ENCODE assay signal across 7 cellular contexts in the genomic region with DNA sequence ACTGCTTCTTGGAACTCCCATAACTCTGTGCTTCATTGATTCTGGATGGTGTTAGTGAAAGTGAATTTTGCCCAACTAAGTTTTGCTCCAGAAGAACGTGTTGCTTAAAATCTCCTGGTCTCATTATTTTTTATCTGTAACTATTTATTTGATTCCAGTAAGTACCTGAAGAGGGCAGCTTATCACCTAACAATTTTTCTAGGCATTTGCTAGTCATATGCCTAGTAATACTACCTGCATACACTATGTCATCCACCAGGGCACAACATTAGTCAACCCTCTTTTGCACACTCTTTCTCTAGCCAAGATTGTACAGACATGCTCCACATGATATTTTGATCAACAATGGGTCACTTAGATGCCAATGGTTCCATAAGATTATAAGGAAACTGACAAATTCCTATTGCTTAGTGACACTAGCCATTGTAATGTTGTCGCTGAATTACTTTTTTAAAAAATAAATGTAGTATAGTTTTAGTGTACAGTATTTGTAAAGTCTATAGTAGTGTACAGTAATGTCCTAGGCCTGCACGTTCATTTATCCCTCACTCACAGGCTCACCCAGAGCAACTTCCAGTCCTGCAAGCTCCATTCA.
A peak's percentile ranks its signal among the peaks of the same experiment; 100 is the strongest.
DNase-seq lines count a peak whose midpoint lies in the region; ATAC-seq and TF ChIP-seq lines count a peak whose summit lies in the region.

No MANE protein-coding gene starts in this region.

- no peak overlapping the region for H3K27ac ChIP-seq in tibial artery
- no peak overlapping the region for H3K27ac ChIP-seq in adrenal gland

- H3K9me3 ChIP-seq in tibial artery (no peaks in the 10 kb centered on the region), adrenal gland (replicated peaks in 1 of 3) (no peaks in the 10 kb centered on the region)

- peak; percentile 33 to 39 for TF ChIP-seq CTCF in tibial artery (IDR thresholded peaks at IDR 0.05)
- no peak for TF ChIP-seq CTCF in adrenal gland (IDR thresholded peaks at IDR 0.05)

- in situ Hi-C loops in T47D (cut with HindIII; ENCODE audit: low pct_unique_long_range_greater_than_20kb, low sequenced_read_pairs) = no loop called here

- WGBS in adrenal gland, 4 donors = 59 to 73% (median 68%) methylated on average over 3 of the region's 3 CpGs

- intact Hi-C loops in tibial artery (cut with DNase I; ENCODE audit: low total_unique reads) (no loop called here), adrenal gland (cut with DNase I) (no loop called here)

- H3K27me3 ChIP-seq in tibial artery (no peaks in the 10 kb centered on the region), adrenal gland (no peaks in the 10 kb centered on the region)

- H3K4me3 ChIP-seq in tibial artery (no peak overlapping the region), adrenal gland (no peak overlapping the region)

- H3K36me3 ChIP-seq in tibial artery (no peaks in the 10 kb centered on the region), adrenal gland (replicated peaks in 1 of 2) (no peaks in the 10 kb centered on the region)

- H3K4me1 ChIP-seq in tibial artery = no peaks in the 10 kb centered on the region
- H3K4me1 ChIP-seq in adrenal gland (replicated peaks in 1 of 2) = no peaks in the 10 kb centered on the region

- CTCF ChIA-PET in HEK293T (lab: Yijun Ruan, JAX) = interaction anchor here (0.7 to 1.5 kb wide), 4 partner anchors 10 to 264 kb away, joined by 3 to 7 read pairs (median 4); no protein-coding TSS in a partner anchor

- POLR2A ChIA-PET in HEK293T (lab: Yijun Ruan, JAX) = no interaction called here

- peak; percentile 96 for ATAC-seq in GM18505 (IDR thresholded peaks at IDR 0.05; ENCODE audit: unreplicated experiment)

- TF ChIP-seq POLR2A in GM18505 (IDR thresholded peaks at IDR 0.05; ENCODE audit: borderline replicate concordance, extremely low read depth, insufficient read depth, insufficient read length) (no peak), adrenal gland (IDR thresholded peaks at IDR 0.05) (no peak)

- DNase-seq in HEK293T (ENCODE audit: extremely low spot score) (peak; percentile 52), MV-4-11 (lab: John Stamatoyannopoulos, UW) (peak; percentile 42), T47D (ENCODE audit: low read depth in 1 of 2, low spot score in 1 of 2) (peak; percentile 23 to 70), tibial artery (no peak), adrenal gland (no peak), hypothalamus (lab: John Stamatoyannopoulos, UW) (no peak)

TF ChIP-seq in HEK293T, 16 proteins besides CTCF, POLR2A, EP300 and RAD21:
- no peak for TF ChIP-seq PKNOX1 (IDR thresholded peaks at IDR 0.05)
- TF ChIP-seq ELF4 (IDR thresholded peaks at IDR 0.05) = no peak
- no peak for TF ChIP-seq ARNT (IDR thresholded peaks at IDR 0.05)
- TF ChIP-seq FOXK2 (IDR thresholded peaks at IDR 0.05) = no peak
- TF ChIP-seq BHLHE40 (IDR thresholded peaks at IDR 0.05; ENCODE audit: borderline replicate concordance) = no peak
- TF ChIP-seq ZNF384 (IDR thresholded peaks at IDR 0.05) = no peak
- no peak for TF ChIP-seq TARDBP (IDR thresholded peaks at IDR 0.05)

Comparison
In these comparisons a context has a peak if more than half of its experiments do, and no peak if none do; other contexts are left out.
1. DNase-seq: peak in HEK293T (single experiment), MV-4-11 (single experiment) and T47D (2 of 2); none in tibial artery (0 of 2), adrenal gland (0 of 7) and hypothalamus (0 of 51).
2. CTCF ChIP-seq: peak in tibial artery (2 of 2); none in adrenal gland (0 of 6).